ENCODE assay signal across 1 cellular context in the genomic region with DNA sequence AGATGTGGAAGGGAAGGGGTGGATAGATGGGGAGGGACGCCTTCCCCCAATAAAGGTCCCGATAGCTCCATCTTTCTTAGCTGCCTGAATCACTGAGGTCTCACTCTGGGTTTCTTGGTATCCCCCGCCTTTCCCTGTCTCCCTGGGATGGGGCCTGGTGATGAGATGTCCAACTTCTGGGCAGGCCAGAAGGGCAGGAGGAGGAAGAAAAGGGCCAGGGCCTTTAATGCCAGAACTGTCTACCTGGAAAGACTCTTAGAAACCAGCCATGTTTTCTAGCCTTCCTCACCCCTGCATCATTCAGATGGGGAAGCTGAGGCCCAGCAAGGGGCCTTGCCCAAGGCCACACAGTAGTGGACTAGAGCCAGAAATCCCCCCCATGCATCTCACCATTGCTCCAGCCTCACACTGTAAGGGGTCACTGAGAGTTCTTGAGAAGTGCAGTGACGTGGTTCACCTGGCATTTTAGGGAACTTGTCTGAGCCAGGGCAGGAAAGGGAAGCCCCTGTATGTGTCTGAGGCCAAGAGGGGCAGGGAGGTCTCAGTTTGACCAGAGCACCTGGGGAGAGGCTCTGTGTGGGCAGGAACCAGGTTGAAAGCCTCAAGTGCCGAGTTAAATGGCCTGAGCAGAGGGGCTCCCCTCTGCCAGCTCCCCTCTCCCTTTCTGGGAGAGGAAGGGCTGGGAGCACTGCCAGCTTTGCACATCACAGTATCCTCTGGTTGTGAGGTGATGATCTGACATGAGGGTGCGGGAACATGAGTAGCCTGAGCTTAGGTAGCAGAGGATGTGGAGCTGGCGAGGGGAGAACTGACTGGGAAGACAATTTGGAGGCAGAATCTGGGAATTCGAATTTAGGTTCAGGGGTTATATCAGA.
A peak's percentile ranks its signal among the peaks of the same experiment; 100 is the strongest.
TF ChIP-seq lines count a peak whose summit lies in the region.

No MANE protein-coding gene starts in this region.

TF ChIP-seq in GM12878, 131 proteins besides CTCF, POLR2A, EP300 and RAD21 (continued from another document and continues in another):
- TF ChIP-seq, protein P1, sequence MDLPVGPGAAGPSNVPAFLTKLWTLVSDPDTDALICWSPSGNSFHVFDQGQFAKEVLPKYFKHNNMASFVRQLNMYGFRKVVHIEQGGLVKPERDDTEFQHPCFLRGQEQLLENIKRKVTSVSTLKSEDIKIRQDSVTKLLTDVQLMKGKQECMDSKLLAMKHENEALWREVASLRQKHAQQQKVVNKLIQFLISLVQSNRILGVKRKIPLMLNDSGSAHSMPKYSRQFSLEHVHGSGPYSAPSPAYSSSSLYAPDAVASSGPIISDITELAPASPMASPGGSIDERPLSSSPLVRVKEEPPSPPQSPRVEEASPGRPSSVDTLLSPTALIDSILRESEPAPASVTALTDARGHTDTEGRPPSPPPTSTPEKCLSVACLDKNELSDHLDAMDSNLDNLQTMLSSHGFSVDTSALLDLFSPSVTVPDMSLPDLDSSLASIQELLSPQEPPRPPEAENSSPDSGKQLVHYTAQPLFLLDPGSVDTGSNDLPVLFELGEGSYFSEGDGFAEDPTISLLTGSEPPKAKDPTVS (IDR thresholded peaks at IDR 0.05; ENCODE audit: low read depth, low read length): no peak
- TF ChIP-seq STAT3 (IDR thresholded peaks at IDR 0.05; ENCODE audit: low read depth, low read length) (no peak), NKRF (conservative IDR thresholded peaks at IDR 0.05) (no peak; the same call in 1 of the 2 replicates), CBX5 (IDR thresholded peaks at IDR 0.05; ENCODE audit: low read depth) (no peak), TAF1 (IDR thresholded peaks at IDR 0.05; ENCODE audit: borderline replicate concordance, low read depth, low read length) (no peak), RFX5 (IDR thresholded peaks at IDR 0.05; ENCODE audit: low read depth, low read length) (no peak), ZNF274 (IDR thresholded peaks at IDR 0.05; ENCODE audit: insufficient read depth, insufficient read length) (no peak), PML (IDR thresholded peaks at IDR 0.05; ENCODE audit: low read length) (no peak), MYB (IDR thresholded peaks at IDR 0.05; ENCODE audit: borderline replicate concordance, low read depth, low read length) (no peak), BCLAF1 (IDR thresholded peaks at IDR 0.05) (no peak), MTA3 (IDR thresholded peaks at IDR 0.05; ENCODE audit: borderline replicate concordance, low read length) (0 out of 2 replicates have a peak, but pooled peaks have one; percentile 3), GATAD2B (conservative IDR thresholded peaks at IDR 0.05; ENCODE audit: low read depth) (no peak), ATF7 (IDR thresholded peaks at IDR 0.05; ENCODE audit: low read depth) (peak; percentile 28; the same call in 1 of the 2 replicates), MEF2B (IDR thresholded peaks at IDR 0.05; ENCODE audit: partially characterized antibody, poor library complexity, severe bottlenecking) (no peak), EGR1 (IDR thresholded peaks at IDR 0.05; ENCODE audit: borderline replicate concordance in 1 of 2, low read depth in 2 of 2, low read length in 2 of 2) (0 out of 3 replicates have a peak, but pooled peaks of 1 of the 2 experiments have one; percentile 0), RB1 (IDR thresholded peaks at IDR 0.05; ENCODE audit: borderline replicate concordance) (no peak), ZBED1 (IDR thresholded peaks at IDR 0.05; ENCODE audit: borderline replicate concordance) (no peak), YY1 (IDR thresholded peaks at IDR 0.05; ENCODE audit: low read depth, low read length) (no peak), ZBTB4 (CRISPR knock-in tag; IDR thresholded peaks at IDR 0.05) (no peak), IKZF1 (conservative IDR thresholded peaks at IDR 0.05) (peak; percentile 58), KAT2A (conservative IDR thresholded peaks at IDR 0.05; ENCODE audit: control insufficient read depth, low read depth, low read length) (no peak), SPI1 (IDR thresholded peaks at IDR 0.05; ENCODE audit: borderline replicate concordance, insufficient read depth, low read depth, low read length) (peak; percentile 51; the same call in 1 of the 2 replicates), DPF2 (IDR thresholded peaks at IDR 0.05) (peak; percentile 41; the same call in 1 of the 2 replicates), NR2C2 (IDR thresholded peaks at IDR 0.05; ENCODE audit: borderline replicate concordance, control insufficient read depth, insufficient read length, low read depth) (no peak), CHD4 (IDR thresholded peaks at IDR 0.05) (no peak), MLLT1 (IDR thresholded peaks at IDR 0.05) (0 out of 2 replicates have a peak, but pooled peaks have one; percentile 30), JUNB (IDR thresholded peaks at IDR 0.05) (no peak), RUNX3 (IDR thresholded peaks at IDR 0.05; ENCODE audit: low read length) (peak; percentile 31), HDAC2 (IDR thresholded peaks at IDR 0.05) (no peak), CHD2 (IDR thresholded peaks at IDR 0.05; ENCODE audit: borderline replicate concordance, low read depth, low read length) (no peak), MTA2 (IDR thresholded peaks at IDR 0.05; ENCODE audit: low read depth) (0 out of 2 replicates have a peak, but pooled peaks have one; percentile 34), RAD51 (IDR thresholded peaks at IDR 0.05) (no peak)
- TF ChIP-seq, protein P2, sequence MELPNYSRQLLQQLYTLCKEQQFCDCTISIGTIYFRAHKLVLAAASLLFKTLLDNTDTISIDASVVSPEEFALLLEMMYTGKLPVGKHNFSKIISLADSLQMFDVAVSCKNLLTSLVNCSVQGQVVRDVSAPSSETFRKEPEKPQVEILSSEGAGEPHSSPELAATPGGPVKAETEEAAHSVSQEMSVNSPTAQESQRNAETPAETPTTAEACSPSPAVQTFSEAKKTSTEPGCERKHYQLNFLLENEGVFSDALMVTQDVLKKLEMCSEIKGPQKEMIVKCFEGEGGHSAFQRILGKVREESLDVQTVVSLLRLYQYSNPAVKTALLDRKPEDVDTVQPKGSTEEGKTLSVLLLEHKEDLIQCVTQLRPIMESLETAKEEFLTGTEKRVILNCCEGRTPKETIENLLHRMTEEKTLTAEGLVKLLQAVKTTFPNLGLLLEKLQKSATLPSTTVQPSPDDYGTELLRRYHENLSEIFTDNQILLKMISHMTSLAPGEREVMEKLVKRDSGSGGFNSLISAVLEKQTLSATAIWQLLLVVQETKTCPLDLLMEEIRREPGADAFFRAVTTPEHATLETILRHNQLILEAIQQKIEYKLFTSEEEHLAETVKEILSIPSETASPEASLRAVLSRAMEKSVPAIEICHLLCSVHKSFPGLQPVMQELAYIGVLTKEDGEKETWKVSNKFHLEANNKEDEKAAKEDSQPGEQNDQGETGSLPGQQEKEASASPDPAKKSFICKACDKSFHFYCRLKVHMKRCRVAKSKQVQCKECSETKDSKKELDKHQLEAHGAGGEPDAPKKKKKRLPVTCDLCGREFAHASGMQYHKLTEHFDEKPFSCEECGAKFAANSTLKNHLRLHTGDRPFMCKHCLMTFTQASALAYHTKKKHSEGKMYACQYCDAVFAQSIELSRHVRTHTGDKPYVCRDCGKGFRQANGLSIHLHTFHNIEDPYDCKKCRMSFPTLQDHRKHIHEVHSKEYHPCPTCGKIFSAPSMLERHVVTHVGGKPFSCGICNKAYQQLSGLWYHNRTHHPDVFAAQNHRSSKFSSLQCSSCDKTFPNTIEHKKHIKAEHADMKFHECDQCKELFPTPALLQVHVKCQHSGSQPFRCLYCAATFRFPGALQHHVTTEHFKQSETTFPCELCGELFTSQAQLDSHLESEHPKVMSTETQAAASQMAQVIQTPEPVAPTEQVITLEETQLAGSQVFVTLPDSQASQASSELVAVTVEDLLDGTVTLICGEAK (IDR thresholded peaks at IDR 0.05; ENCODE audit: borderline replicate concordance): no peak
- TF ChIP-seq, protein P3, sequence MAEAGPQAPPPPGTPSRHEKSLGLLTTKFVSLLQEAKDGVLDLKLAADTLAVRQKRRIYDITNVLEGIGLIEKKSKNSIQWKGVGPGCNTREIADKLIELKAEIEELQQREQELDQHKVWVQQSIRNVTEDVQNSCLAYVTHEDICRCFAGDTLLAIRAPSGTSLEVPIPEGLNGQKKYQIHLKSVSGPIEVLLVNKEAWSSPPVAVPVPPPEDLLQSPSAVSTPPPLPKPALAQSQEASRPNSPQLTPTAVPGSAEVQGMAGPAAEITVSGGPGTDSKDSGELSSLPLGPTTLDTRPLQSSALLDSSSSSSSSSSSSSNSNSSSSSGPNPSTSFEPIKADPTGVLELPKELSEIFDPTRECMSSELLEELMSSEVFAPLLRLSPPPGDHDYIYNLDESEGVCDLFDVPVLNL (IDR thresholded peaks at IDR 0.05; ENCODE audit: low read depth, low read length): no peak
- TF ChIP-seq, protein P4, sequence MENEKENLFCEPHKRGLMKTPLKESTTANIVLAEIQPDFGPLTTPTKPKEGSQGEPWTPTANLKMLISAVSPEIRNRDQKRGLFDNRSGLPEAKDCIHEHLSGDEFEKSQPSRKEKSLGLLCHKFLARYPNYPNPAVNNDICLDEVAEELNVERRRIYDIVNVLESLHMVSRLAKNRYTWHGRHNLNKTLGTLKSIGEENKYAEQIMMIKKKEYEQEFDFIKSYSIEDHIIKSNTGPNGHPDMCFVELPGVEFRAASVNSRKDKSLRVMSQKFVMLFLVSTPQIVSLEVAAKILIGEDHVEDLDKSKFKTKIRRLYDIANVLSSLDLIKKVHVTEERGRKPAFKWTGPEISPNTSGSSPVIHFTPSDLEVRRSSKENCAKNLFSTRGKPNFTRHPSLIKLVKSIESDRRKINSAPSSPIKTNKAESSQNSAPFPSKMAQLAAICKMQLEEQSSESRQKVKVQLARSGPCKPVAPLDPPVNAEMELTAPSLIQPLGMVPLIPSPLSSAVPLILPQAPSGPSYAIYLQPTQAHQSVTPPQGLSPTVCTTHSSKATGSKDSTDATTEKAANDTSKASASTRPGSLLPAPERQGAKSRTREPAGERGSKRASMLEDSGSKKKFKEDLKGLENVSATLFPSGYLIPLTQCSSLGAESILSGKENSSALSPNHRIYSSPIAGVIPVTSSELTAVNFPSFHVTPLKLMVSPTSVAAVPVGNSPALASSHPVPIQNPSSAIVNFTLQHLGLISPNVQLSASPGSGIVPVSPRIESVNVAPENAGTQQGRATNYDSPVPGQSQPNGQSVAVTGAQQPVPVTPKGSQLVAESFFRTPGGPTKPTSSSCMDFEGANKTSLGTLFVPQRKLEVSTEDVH (IDR thresholded peaks at IDR 0.05; ENCODE audit: low read depth, partially characterized antibody): no peak
